19 cellular contexts compared by ENCODE assay signal in genomic region chr15:98778263-98778959, GRCh38.
A peak's percentile ranks its signal among the peaks of the same experiment; 100 is the strongest.
DNase-seq lines count a peak whose midpoint lies in the region; ATAC-seq and TF ChIP-seq lines count a peak whose summit lies in the region.
"Had no signal": no experiment of that assay in that cellular context is flagged by ENCODE, and none has a peak within 500 bp of the region (broad histone marks: within the 10 kb centered on the region; RNA-seq: fewer than 3 reads in every experiment).

No MANE protein-coding gene starts in this region.

- H3K27me3 ChIP-seq in HL-60 (ENCODE audit: insufficient read depth, poor library complexity, severe bottlenecking) (no peaks in the 10 kb centered on the region), prostate gland (replicated peaks; ENCODE audit: insufficient read depth) (no peaks in the 10 kb centered on the region)
- H3K27me3 ChIP-seq: right lobe of liver, SJSA1 had no signal

- TF ChIP-seq CTCF in HL-60 (IDR thresholded peaks at IDR 0.05; ENCODE audit: insufficient read depth, low read length) = no peak
- no peak for TF ChIP-seq CTCF in glutamatergic neuron (IDR thresholded peaks at IDR 0.05; ENCODE audit: partially characterized antibody, unreplicated experiment)
- TF ChIP-seq CTCF in prostate gland (IDR thresholded peaks at IDR 0.05) = no peak

- ATAC-seq in activated T-helper 17 cell treated with anti-CD3 and anti-CD28 coated beads, Interleukin-2, amount 50 U/mL, for 72 hours (replicated peaks) = peak; percentile 8
- ATAC-seq in HG03432 (IDR thresholded peaks at IDR 0.05; ENCODE audit: unreplicated experiment) = no peak

- TF ChIP-seq POLR2A in prostate gland (IDR thresholded peaks at IDR 0.05) = no peak

- 92% methylated on average over 3 of the region's 3 CpGs for WGBS in prostate gland

- no peak overlapping the region for H3K27ac Mint-ChIP-seq in activated T-helper 17 cell treated with anti-CD3 and anti-CD28 coated beads, Interleukin-2, amount 50 U/mL, for 72 hours
- H3K27ac Mint-ChIP-seq in glutamatergic neuron (ENCODE audit: unreplicated experiment) = peak overlapping the region; percentile 62
- H3K27ac Mint-ChIP-seq: activated naive CD8-positive, alpha-beta T cell had no signal

- intact Hi-C loops in prostate gland (cut with DNase I) = loop anchor here (5.0 kb wide), 3 partner anchors 126 to 299 kb away; no protein-coding TSS in a partner anchor

- H3K4me3 ChIP-seq in HL-60 (replicated peaks; ENCODE audit: insufficient read depth, low read length) (no peak overlapping the region), prostate gland (no peak overlapping the region)
- H3K4me3 ChIP-seq: lung, right lobe of liver, SJSA1, thoracic aorta had no signal

- no peaks in the 10 kb centered on the region for H3K36me3 ChIP-seq in prostate gland
- H3K36me3 ChIP-seq: right lobe of liver, SJSA1, thoracic aorta had no signal

- no peaks in the 10 kb centered on the region for H3K36me3 Mint-ChIP-seq in activated T-helper 17 cell treated with anti-CD3 and anti-CD28 coated beads, Interleukin-2, amount 50 U/mL, for 72 hours (ENCODE audit: low read depth)
- H3K36me3 Mint-ChIP-seq in glutamatergic neuron (ENCODE audit: unreplicated experiment) = no peaks in the 10 kb centered on the region
- H3K36me3 Mint-ChIP-seq: activated naive CD8-positive, alpha-beta T cell had no signal

- H3K4me3 Mint-ChIP-seq in activated T-helper 17 cell treated with anti-CD3 and anti-CD28 coated beads, Interleukin-2, amount 50 U/mL, for 72 hours = no peak overlapping the region
- no peak overlapping the region for H3K4me3 Mint-ChIP-seq in glutamatergic neuron (ENCODE audit: unreplicated experiment)
- H3K4me3 Mint-ChIP-seq: activated naive CD8-positive, alpha-beta T cell had no signal

- DNase-seq in HL-60 (ENCODE audit: low read depth in 1 of 2, low spot score in 1 of 2) (no peak), glutamatergic neuron (no peak), prostate gland (ENCODE audit: low spot score) (no peak), SKM-1 (lab: John Stamatoyannopoulos, UW; ENCODE audit: unreplicated experiment) (no peak), NCI-H187 treated with DMSO at 0.1 percent for 48 hours (lab: John Stamatoyannopoulos, UW) (no peak), GM03348 (ENCODE audit: low spot score) (no peak)
- DNase-seq: activated CD4-positive, alpha-beta T cell treated with anti-CD3 and anti-CD28 coated beads, Interleukin-2, amount 50 U/mL, for 1 hour; cerebellar nuclear complex; GOT3; NCI-H1436; right lobe of liver; stimulated activated CD4-positive, alpha-beta T cell treated with anti-CD3 and anti-CD28 coated beads, Interleukin-1b, Interleukin-23, amount 100 ng/mL, for 48 hours; T-helper 9 cell had no signal

- H3K27me3 Mint-ChIP-seq in activated T-helper 17 cell treated with anti-CD3 and anti-CD28 coated beads, Interleukin-2, amount 50 U/mL, for 72 hours = peaks cover 7% of the 10 kb centered on the region
- peaks cover 8% of the 10 kb centered on the region for H3K27me3 Mint-ChIP-seq in glutamatergic neuron (ENCODE audit: unreplicated experiment)
- H3K27me3 Mint-ChIP-seq: activated naive CD8-positive, alpha-beta T cell had no signal

- peaks cover 22% of the 10 kb centered on the region for H3K4me1 Mint-ChIP-seq in activated T-helper 17 cell treated with anti-CD3 and anti-CD28 coated beads, Interleukin-2, amount 50 U/mL, for 72 hours
- peaks cover 17% of the 10 kb centered on the region for H3K4me1 Mint-ChIP-seq in glutamatergic neuron (ENCODE audit: low read depth, unreplicated experiment)

- H3K27ac ChIP-seq in HL-60 (replicated peaks) = 0 out of 2 replicates have a peak overlapping the region, but pooled peaks have one; percentile 3
- H3K27ac ChIP-seq in prostate gland = peak overlapping the region; percentile 41 to 65
- H3K27ac ChIP-seq: right lobe of liver, SJSA1 had no signal

- peaks cover 24% of the 10 kb centered on the region for H3K4me1 ChIP-seq in prostate gland (replicated peaks)
- H3K4me1 ChIP-seq: right lobe of liver had no signal

- no peaks in the 10 kb centered on the region for H3K9me3 ChIP-seq in prostate gland
- H3K9me3 ChIP-seq: right lobe of liver, SJSA1, thoracic aorta had no signal

- no peaks in the 10 kb centered on the region for H3K9me3 Mint-ChIP-seq in activated T-helper 17 cell treated with anti-CD3 and anti-CD28 coated beads, Interleukin-2, amount 50 U/mL, for 72 hours
- peaks cover 10% of the 10 kb centered on the region for H3K9me3 Mint-ChIP-seq in glutamatergic neuron (ENCODE audit: unreplicated experiment)
